Comparison of ENCODE assay signal across 14 cellular contexts in genomic region chr20:25251019-25251418, GRCh38. TPM values are rescaled to one million over a fixed set of nuclear protein-coding genes. Genes with fewer than 3 reads are reported as not detected.
DNase-seq lines count a peak whose midpoint lies in the region; ATAC-seq and TF ChIP-seq lines count a peak whose summit lies in the region.
"Had no signal": no experiment of that assay in that cellular context is flagged by ENCODE, and none has a peak within 500 bp of the region (broad histone marks: within the 10 kb centered on the region; RNA-seq: fewer than 3 reads in every experiment).

No MANE protein-coding gene starts in this region.

- no peaks in the 10 kb centered on the region for H3K9me3 Mint-ChIP-seq in type B pancreatic cell
- no peaks in the 10 kb centered on the region for H3K9me3 Mint-ChIP-seq in stimulated activated effector memory CD8-positive, alpha-beta T cell treated with anti-CD3 and anti-CD28 coated beads, Interleukin-12 subunit alpha, Interleukin-12 subunit beta, amount 100 ng/mL, for 72 hours
- H3K9me3 Mint-ChIP-seq: central memory CD8-positive, alpha-beta T cell; T-cell had no signal

- peaks cover 6% of the 10 kb centered on the region for H3K36me3 ChIP-seq in muscle layer of colon (ENCODE audit: insufficient read depth, low read length)
- H3K36me3 ChIP-seq: upper lobe of left lung had no signal

- no peaks in the 10 kb centered on the region for H3K27me3 ChIP-seq in muscle layer of colon (ENCODE audit: control insufficient read depth in 1 of 2, insufficient read depth in 2 of 2, low read length in 2 of 2)
- H3K27me3 ChIP-seq: upper lobe of left lung had no signal

- no peak overlapping the region for H3K27ac Mint-ChIP-seq in type B pancreatic cell
- no peak overlapping the region for H3K27ac Mint-ChIP-seq in stimulated activated effector memory CD8-positive, alpha-beta T cell treated with anti-CD3 and anti-CD28 coated beads, Interleukin-12 subunit alpha, Interleukin-12 subunit beta, amount 100 ng/mL, for 72 hours

- peak overlapping the region; percentile 50 for H3K27ac ChIP-seq in muscle layer of colon (ENCODE audit: low read depth, low read length)
- H3K27ac ChIP-seq: upper lobe of left lung had no signal

- no peaks in the 10 kb centered on the region for H3K9me3 ChIP-seq in muscle layer of colon (ENCODE audit: low read length)
- H3K9me3 ChIP-seq: upper lobe of left lung had no signal

- H3K27me3 Mint-ChIP-seq in type B pancreatic cell: peaks cover 9% of the 10 kb centered on the region
- H3K27me3 Mint-ChIP-seq: central memory CD8-positive, alpha-beta T cell; T-cell had no signal

- H3K9ac ChIP-seq in muscle layer of colon (ENCODE audit: low read length): no peak overlapping the region

- peak; percentile 32 for DNase-seq in Right ventricle myocardium inferior (ENCODE audit: missing footprints)
- DNase-seq in left ventricle myocardium superior: no peak
- no peak for DNase-seq in choroid plexus epithelial cell (ENCODE audit: low read depth)
- no peak for DNase-seq in type B pancreatic cell (ENCODE audit: extremely low spot score, unreplicated experiment)
- no peak for DNase-seq in NOMO-1 treated with dmso at 0.1 percent for 144 hours (lab: John Stamatoyannopoulos, UW; ENCODE audit: unreplicated experiment)
- DNase-seq in stimulated activated effector memory CD8-positive, alpha-beta T cell treated with anti-CD3 and anti-CD28 coated beads, Interleukin-12 subunit alpha, Interleukin-12 subunit beta, amount 100 ng/mL, for 72 hours (ENCODE audit: low spot score in 2 of 2): no peak
- DNase-seq: DMS153, KBM-7, NCI-H1930, T-cell, upper lobe of left lung had no signal

- H3K4me1 ChIP-seq in muscle layer of colon (ENCODE audit: insufficient read depth, low read length): peaks cover 55% of the 10 kb centered on the region

- TF ChIP-seq CTCF in choroid plexus epithelial cell (conservative IDR thresholded peaks at IDR 0.05; ENCODE audit: low read depth, low read length) (no peak), type B pancreatic cell (conservative IDR thresholded peaks at IDR 0.05) (no peak)

- H3K36me3 Mint-ChIP-seq in type B pancreatic cell: no peaks in the 10 kb centered on the region
- H3K36me3 Mint-ChIP-seq in stimulated activated effector memory CD8-positive, alpha-beta T cell treated with anti-CD3 and anti-CD28 coated beads, Interleukin-12 subunit alpha, Interleukin-12 subunit beta, amount 100 ng/mL, for 72 hours: peaks cover 4% of the 10 kb centered on the region
- H3K36me3 Mint-ChIP-seq: T-cell had no signal

- intact Hi-C loops in Right ventricle myocardium inferior (cut with DNase I) (loop anchor here (5.0 kb wide), 1 partner anchor 41 kb away; no protein-coding TSS in a partner anchor), left ventricle myocardium superior (cut with micrococcal nuclease) (loop anchor here (10.0 kb wide), 1 partner anchor 56 kb away; the partner anchor contains the start of gene ENTPD6)

- H3K4me3 ChIP-seq in choroid plexus epithelial cell (ENCODE audit: low read depth, low read length) (peak overlapping the region; percentile 51), muscle layer of colon (ENCODE audit: low read depth in 1 of 2, low read length in 2 of 2) (peak overlapping the region in 1 of 2 donors; percentile 1)
- H3K4me3 ChIP-seq: upper lobe of left lung had no signal

- peaks cover 34% of the 10 kb centered on the region for H3K4me1 Mint-ChIP-seq in type B pancreatic cell (ENCODE audit: unreplicated experiment)
- H3K4me1 Mint-ChIP-seq in stimulated activated effector memory CD8-positive, alpha-beta T cell treated with anti-CD3 and anti-CD28 coated beads, Interleukin-12 subunit alpha, Interleukin-12 subunit beta, amount 100 ng/mL, for 72 hours: peaks cover 39% of the 10 kb centered on the region

- peak overlapping the region; percentile 55 for H3K4me3 Mint-ChIP-seq in type B pancreatic cell
- no peak overlapping the region for H3K4me3 Mint-ChIP-seq in stimulated activated effector memory CD8-positive, alpha-beta T cell treated with anti-CD3 and anti-CD28 coated beads, Interleukin-12 subunit alpha, Interleukin-12 subunit beta, amount 100 ng/mL, for 72 hours
- H3K4me3 Mint-ChIP-seq: central memory CD8-positive, alpha-beta T cell had no signal

- ATAC-seq in Right ventricle myocardium inferior: no peak
- no peak for ATAC-seq in left ventricle myocardium superior
- no peak for ATAC-seq in HG03460 (IDR thresholded peaks at IDR 0.05; ENCODE audit: unreplicated experiment)
- no peak for ATAC-seq in stimulated activated effector memory CD8-positive, alpha-beta T cell treated with anti-CD3 and anti-CD28 coated beads, Interleukin-12 subunit alpha, Interleukin-12 subunit beta, amount 100 ng/mL, for 72 hours
- ATAC-seq: T-cell had no signal

RNA-seq across cellular contexts. Expression of gene PYGB, which starts 3.1 kb away (rescaled TPM):
- total RNA-seq in Right ventricle myocardium inferior (174 TPM), left ventricle myocardium superior (205 TPM), type B pancreatic cell (ENCODE audit: low replicate concordance) (39.3 and 52.2 TPM in 2 replicates)

RNA-seq across cellular contexts. Expression of gene ENTPD6, which starts 55.5 kb away (rescaled TPM):
- total RNA-seq in Right ventricle myocardium inferior (132 TPM), left ventricle myocardium superior (130 TPM), type B pancreatic cell (ENCODE audit: low replicate concordance) (64.1 and 78.3 TPM in 2 replicates)
